In genomic region chr10:112389147-112389822, GRCh38 we compare ENCODE assay signal across 9 cellular contexts. TPM values are rescaled to one million over a fixed set of nuclear protein-coding genes. Genes with fewer than 3 reads are reported as not detected.
DNase-seq lines count a peak whose midpoint lies in the region; ATAC-seq and TF ChIP-seq lines count a peak whose summit lies in the region.
"Had no signal": no experiment of that assay in that cellular context is flagged by ENCODE, and none has a peak within 500 bp of the region (broad histone marks: within the 10 kb centered on the region; RNA-seq: fewer than 3 reads in every experiment).

No MANE protein-coding gene starts in this region.

- intact Hi-C loops in Right ventricle myocardium inferior (cut with DNase I) = no loop called here
- intact Hi-C loops in cardiac septum (cut with DNase I) = no loop called here

- H3K27ac Mint-ChIP-seq in T-helper 17 cell (peak overlapping the region; percentile 93), endothelial cell (ENCODE audit: unreplicated experiment) (peak overlapping the region; percentile 94)

- no peaks in the 10 kb centered on the region for H3K9me3 ChIP-seq in T-helper 17 cell (ENCODE audit: control insufficient read depth, low read length, poor library complexity, severe bottlenecking)
- H3K9me3 ChIP-seq in osteoblast (ENCODE audit: low read depth, low read length) = no peaks in the 10 kb centered on the region
- H3K9me3 ChIP-seq: ascending aorta had no signal

- H3K4me3 Mint-ChIP-seq in T-helper 17 cell (peak overlapping the region; percentile 42), endothelial cell (ENCODE audit: unreplicated experiment) (no peak overlapping the region)

- no peak overlapping the region for H3K27ac ChIP-seq in osteoblast (ENCODE audit: low read depth, low read length)

- ATAC-seq in Right ventricle myocardium inferior (peak; percentile 56), HG03103 (IDR thresholded peaks at IDR 0.05; ENCODE audit: low read depth, unreplicated experiment) (peak; percentile 72), T-helper 17 cell (peak; percentile 92)

- no peaks in the 10 kb centered on the region for H3K27me3 ChIP-seq in osteoblast (ENCODE audit: insufficient read depth, low read length)
- H3K27me3 ChIP-seq: ascending aorta had no signal

- no peak overlapping the region for H3K4me2 ChIP-seq in osteoblast (ENCODE audit: insufficient read depth, low read length)

- DNase-seq in Right ventricle myocardium inferior (ENCODE audit: missing footprints) (no peak), cardiac septum (ENCODE audit: low spot score) (no peak), T-helper 17 cell (peak in 2 of 3 donors; percentile 17 to 29), endothelial cell (ENCODE audit: low spot score) (peak; percentile 42), osteoblast (ENCODE audit: insufficient read length, low spot score, missing footprints) (peak; percentile 68), NCI-H345 treated with DMSO at 0.1 percent for 48 hours (lab: John Stamatoyannopoulos, UW; ENCODE audit: unreplicated experiment) (no peak), HuH-7 (ENCODE audit: low spot score) (no peak)

- no peak overlapping the region for H3K4me3 ChIP-seq in osteoblast (ENCODE audit: insufficient read depth, low read length)
- H3K4me3 ChIP-seq: ascending aorta had no signal

- H3K4me1 Mint-ChIP-seq in T-helper 17 cell = peaks cover 62% of the 10 kb centered on the region
- peaks cover 26% of the 10 kb centered on the region for H3K4me1 Mint-ChIP-seq in endothelial cell (ENCODE audit: unreplicated experiment)

- no peaks in the 10 kb centered on the region for H3K36me3 Mint-ChIP-seq in T-helper 17 cell (ENCODE audit: low read depth)
- no peaks in the 10 kb centered on the region for H3K36me3 Mint-ChIP-seq in endothelial cell (ENCODE audit: low read depth, unreplicated experiment)

- no peaks in the 10 kb centered on the region for H3K9me3 Mint-ChIP-seq in endothelial cell (ENCODE audit: unreplicated experiment)

- TF ChIP-seq CTCF in endothelial cell (IDR thresholded peaks at IDR 0.05; ENCODE audit: unreplicated experiment) (no peak), osteoblast (IDR thresholded peaks at IDR 0.05; ENCODE audit: extremely low read depth, low read depth, low read length) (no peak)

- no peaks in the 10 kb centered on the region for H3K36me3 ChIP-seq in osteoblast (ENCODE audit: insufficient read depth, low read length)
- H3K36me3 ChIP-seq: ascending aorta had no signal

- H3K4me1 ChIP-seq in osteoblast (ENCODE audit: insufficient read depth, low read length) = no peaks in the 10 kb centered on the region
- H3K4me1 ChIP-seq: ascending aorta had no signal

- H3K27me3 Mint-ChIP-seq in T-helper 17 cell (no peaks in the 10 kb centered on the region), endothelial cell (ENCODE audit: unreplicated experiment) (peaks cover 3% of the 10 kb centered on the region)

- no peaks in the 10 kb centered on the region for H4K20me1 ChIP-seq in osteoblast (ENCODE audit: insufficient read depth, low read length)

- no peaks in the 10 kb centered on the region for H3K79me2 ChIP-seq in osteoblast (ENCODE audit: insufficient read depth, low read length)

- H2AFZ ChIP-seq in osteoblast (ENCODE audit: low read length) = peak overlapping the region; percentile 53

RNA-seq across cellular contexts. Expression of gene ACSL5, which starts 15.4 kb away (rescaled TPM):
- 6.4 TPM for total RNA-seq in Right ventricle myocardium inferior
- 5.1 TPM for total RNA-seq in cardiac septum
- 10 to 100 TPM; 35.4 to 44.2 TPM for total RNA-seq in T-helper 17 cell
- total RNA-seq in endothelial cell (ENCODE audit: unreplicated experiment) = 0.64 TPM
- 5.1 and 8.0 TPM in 2 replicates for total RNA-seq in osteoblast

RNA-seq across cellular contexts. Expression of gene ZDHHC6, which starts 57.4 kb away (rescaled TPM):
- total RNA-seq in Right ventricle myocardium inferior (19.5 TPM), cardiac septum (18.3 TPM), T-helper 17 cell (10 to 100 TPM; 32.4 to 36.2 TPM), endothelial cell (ENCODE audit: unreplicated experiment) (42.8 TPM), osteoblast (25.6 and 26.1 TPM in 2 replicates)

RNA-seq across cellular contexts. Expression of gene VTI1A, which starts 57.7 kb away (rescaled TPM):
- total RNA-seq in Right ventricle myocardium inferior (21.2 TPM), cardiac septum (20.5 TPM), T-helper 17 cell (10 to 100 TPM; 58.8 to 65.0 TPM), endothelial cell (ENCODE audit: unreplicated experiment) (35.4 TPM), osteoblast (34.7 and 35.4 TPM in 2 replicates)

Comparison
In these comparisons a context has a peak if more than half of its experiments do, and no peak if none do; other contexts are left out.
1. DNase-seq: peak in T-helper 17 cell (2 of 3), endothelial cell (single experiment) and osteoblast (single experiment); none in Right ventricle myocardium inferior (single experiment), cardiac septum (single experiment), NCI-H345 treated with DMSO at 0.1 percent for 48 hours (single experiment) and HuH-7 (single experiment).
2. Peak in every context shown above with its lines, with median percentiles within 50 percentile points of each other: ATAC-seq.